Comparison of ENCODE assay signal across 11 cellular contexts in the genomic region with DNA sequence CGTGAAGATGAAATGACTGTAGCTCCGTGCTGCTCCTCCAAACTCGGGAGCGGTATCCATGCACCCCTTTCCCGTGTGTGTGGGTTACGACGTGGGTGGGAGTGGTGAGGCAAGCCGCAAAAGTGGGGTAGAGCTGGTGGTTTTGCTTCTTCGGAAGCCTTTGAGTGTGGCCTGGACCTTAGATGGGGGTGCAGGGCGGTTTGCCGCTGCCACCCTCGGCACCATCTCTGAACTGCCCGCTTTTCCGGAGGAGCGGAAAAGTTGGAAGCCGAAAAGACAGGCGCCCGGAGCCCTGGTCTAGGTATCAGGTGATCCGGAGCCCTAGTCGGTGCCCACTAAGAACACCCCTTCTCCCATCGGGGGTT. TPM values are rescaled to one million over a fixed set of nuclear protein-coding genes. Genes with fewer than 3 reads are reported as not detected.
DNase-seq lines count a peak whose midpoint lies in the region; ATAC-seq and TF ChIP-seq lines count a peak whose summit lies in the region.
"Had no signal": no experiment of that assay in that cellular context is flagged by ENCODE, and none has a peak within 500 bp of the region (broad histone marks: within the 10 kb centered on the region; RNA-seq: fewer than 3 reads in every experiment).

No MANE protein-coding gene starts in this region.

- H3K27me3 Mint-ChIP-seq in activated CD4-positive, alpha-beta memory T cell treated with anti-CD3 and anti-CD28 coated beads, Interleukin-2, amount 10 ng/mL, durations not matched to agents 7 days and 5 days, result peaks cover 29% of the 10 kb centered on the region

- no peak overlapping the region for H3K27ac Mint-ChIP-seq in activated CD4-positive, alpha-beta memory T cell treated with anti-CD3 and anti-CD28 coated beads, Interleukin-2, amount 10 ng/mL, durations not matched to agents 7 days and 5 days

- CTCF ChIA-PET in AG04450 (lab: Charles Lee), result no interaction called here
- CTCF ChIA-PET in activated CD4-positive, alpha-beta memory T cell treated with anti-CD3 and anti-CD28 coated beads, Interleukin-2, amount 10 ng/mL, durations not matched to agents 7 days and 5 days (lab: Charles Lee), result no interaction called here

- TF ChIP-seq POLR2A in lower leg skin (IDR thresholded peaks at IDR 0.05), result no peak

- DNase-seq in AG04450 (ENCODE audit: low read depth, low spot score) (no peak), lower leg skin (ENCODE audit: low spot score in 2 of 2) (no peak), DMS 273 (lab: John Stamatoyannopoulos, UW; ENCODE audit: unreplicated experiment) (no peak), sciatic nerve (ENCODE audit: low spot score) (no peak), NCI-H82 (lab: John Stamatoyannopoulos, UW) (no peak)
- DNase-seq in activated CD4-positive, alpha-beta memory T cell treated with anti-CD3 and anti-CD28 coated beads, Interleukin-2, amount 10 ng/mL, durations not matched to agents 7 days and 5 days, result peak; percentile 15
- DNase-seq: DMS79, NCI-H187, SW 1271 had no signal

- ATAC-seq in GM19452 (IDR thresholded peaks at IDR 0.05; ENCODE audit: unreplicated experiment) (peak; percentile 4), HG03097 (IDR thresholded peaks at IDR 0.05; ENCODE audit: low FRiP score, unreplicated experiment) (no peak), sciatic nerve (no peak)

- POLR2A ChIA-PET in AG04450 (lab: Yijun Ruan, JAX), result no interaction called here
- POLR2A ChIA-PET in activated CD4-positive, alpha-beta memory T cell treated with anti-CD3 and anti-CD28 coated beads, Interleukin-2, amount 10 ng/mL, durations not matched to agents 7 days and 5 days (lab: Charles Lee), result no interaction called here

- H3K36me3 Mint-ChIP-seq in activated CD4-positive, alpha-beta memory T cell treated with anti-CD3 and anti-CD28 coated beads, Interleukin-2, amount 10 ng/mL, durations not matched to agents 7 days and 5 days (ENCODE audit: low read depth), result no peaks in the 10 kb centered on the region

- TF ChIP-seq CTCF in AG04450 (IDR thresholded peaks at IDR 0.05; ENCODE audit: low read depth, low read length) (no peak), lower leg skin (IDR thresholded peaks at IDR 0.05) (no peak)

- H3K27me3 ChIP-seq in AG04450 (ENCODE audit: control insufficient read depth, insufficient read depth, low read length), result peaks cover 3% of the 10 kb centered on the region

- H3K9me3 Mint-ChIP-seq in activated CD4-positive, alpha-beta memory T cell treated with anti-CD3 and anti-CD28 coated beads, Interleukin-2, amount 10 ng/mL, durations not matched to agents 7 days and 5 days, result no peaks in the 10 kb centered on the region

- H3K4me3 ChIP-seq in AG04450 (ENCODE audit: low read depth, low read length), result peak overlapping the region; percentile 71
- peak overlapping the region; percentile 40 for H3K4me3 ChIP-seq in lower leg skin (ENCODE audit: low read depth, poor library complexity, severe bottlenecking)

- H3K4me3 Mint-ChIP-seq in activated CD4-positive, alpha-beta memory T cell treated with anti-CD3 and anti-CD28 coated beads, Interleukin-2, amount 10 ng/mL, durations not matched to agents 7 days and 5 days, result peak overlapping the region; percentile 85

- H3K27ac ChIP-seq in AG04450 (ENCODE audit: low read depth, low read length), result no peak overlapping the region

- 0% methylated on average over 9 of the region's 21 CpGs; no CpG with 5 or more reads in 1 of the 2 donors for WGBS in lower leg skin, 2 donors

- H3K4me1 Mint-ChIP-seq in activated CD4-positive, alpha-beta memory T cell treated with anti-CD3 and anti-CD28 coated beads, Interleukin-2, amount 10 ng/mL, durations not matched to agents 7 days and 5 days, result peaks cover 13% of the 10 kb centered on the region

- H3K9me3 ChIP-seq in AG04450 (ENCODE audit: control insufficient read depth, insufficient read depth, low read length), result no peaks in the 10 kb centered on the region; the same call in 1 of the 2 replicates

- intact Hi-C loops in lower leg skin (cut with DNase I; ENCODE audit: low total_unique reads) (no loop called here), sciatic nerve (cut with DNase I) (no loop called here)

RNA-seq across cellular contexts. Expression of a gene that starts 0.5 kb away (rescaled TPM):
- polyA plus RNA-seq in AG04450 (2011; rRNA removed), result 25.9 and 28.5 TPM in 2 replicates
- 81.4 and 94.0 TPM in 2 replicates for polyA minus RNA-seq in AG04450 (2011; rRNA and poly(A)+ RNA removed)
- total RNA-seq in activated CD4-positive, alpha-beta memory T cell treated with anti-CD3 and anti-CD28 coated beads, Interleukin-2, amount 10 ng/mL, durations not matched to agents 7 days and 5 days, result 1 to 10 TPM; 2.5 to 3.7 TPM
- total RNA-seq in lower leg skin (10 to 100 TPM in 2 of 4 donors, not detected in 2; 12.4 to 19.7 TPM), sciatic nerve (not detected)
